8 cellular contexts compared by ENCODE assay signal in the genomic region with DNA sequence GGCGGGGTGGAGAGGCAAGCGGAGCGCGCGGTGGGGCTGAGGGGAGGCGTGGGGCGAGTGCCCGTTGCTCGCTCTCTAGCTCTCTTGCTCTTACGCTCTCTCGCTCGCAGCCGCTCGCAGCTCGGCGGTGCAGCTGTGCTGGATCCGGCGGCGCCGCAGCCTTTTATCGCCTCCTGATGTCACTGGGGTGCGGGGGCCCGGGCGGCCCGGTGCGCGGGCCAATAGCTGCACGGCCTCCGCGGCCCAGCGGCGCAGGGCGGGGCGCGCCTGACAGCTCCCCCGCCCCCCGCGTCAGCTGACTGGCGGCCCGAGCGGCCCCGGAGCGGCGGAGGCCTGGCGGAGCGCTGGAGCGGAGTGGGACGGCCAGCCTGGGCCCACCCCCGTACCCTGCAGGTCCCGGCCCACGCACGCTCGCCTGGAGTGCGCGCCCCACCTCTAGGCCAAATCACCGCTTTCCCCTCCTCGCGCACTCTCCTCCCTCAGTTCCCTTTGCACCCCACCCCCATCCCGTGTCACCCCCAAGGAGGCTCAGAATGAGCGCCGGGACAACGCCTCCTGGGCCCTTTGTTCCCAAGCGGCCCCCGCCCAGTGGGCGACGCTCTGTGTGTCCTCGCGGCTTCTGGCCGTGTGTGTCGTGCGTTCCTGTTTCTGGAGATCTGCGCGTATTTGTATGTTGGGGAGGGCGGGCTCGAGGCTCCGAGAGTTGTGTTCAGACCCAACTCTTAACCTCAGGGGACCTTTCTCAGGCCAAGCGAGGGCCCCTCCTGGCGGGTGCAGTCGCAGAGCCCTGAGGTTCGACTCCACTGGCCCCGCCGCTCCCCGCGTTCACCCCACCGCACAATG. TPM values are rescaled to one million over a fixed set of nuclear protein-coding genes. Genes with fewer than 3 reads are reported as not detected.
DNase-seq lines count a peak whose midpoint lies in the region; ATAC-seq and TF ChIP-seq lines count a peak whose summit lies in the region.

TSS of gene MAFB (minus strand) at position 137 of the 843 bp plus-strand sequence. CDS start 386 bp downstream, outside the sequence.

- H3K27ac Mint-ChIP-seq in naive thymus-derived CD4-positive, alpha-beta T cell = peak within 1 kb of the TSS in 1 of 9 donors; percentile 70

- CTCF ChIA-PET in HEK293 (lab: Yijun Ruan, JAX) = interaction anchor here (0.5 to 1.8 kb wide), 22 partner anchors 12 to 1293 kb away, joined by 3 to 11 read pairs (median 3); no protein-coding TSS in a partner anchor
- CTCF ChIA-PET in naive thymus-derived CD4-positive, alpha-beta T cell (lab: Charles Lee) = no interaction called here

- POLR2A ChIA-PET in HEK293 (lab: Yijun Ruan, JAX) = interaction anchor here (0.6 to 3.0 kb wide), 46 partner anchors 12 to 1578 kb away, joined by 3 to 45 read pairs (median 4); partner anchors contain the start of gene LPIN3
- POLR2A ChIA-PET in naive thymus-derived CD4-positive, alpha-beta T cell (lab: Charles Lee) = no interaction called here

- peak; percentile 84 for ATAC-seq in naive thymus-derived CD4-positive, alpha-beta T cell
- ATAC-seq in GM21717 (IDR thresholded peaks at IDR 0.05; ENCODE audit: unreplicated experiment) = no peak

- TF ChIP-seq CTCF in HEK293 (tag by site-specific recombination; IDR thresholded peaks at IDR 0.05) (no peak), fibroblast of the aortic adventitia (IDR thresholded peaks at IDR 0.05; ENCODE audit: insufficient read depth, low read length) (no peak), subcutaneous adipose tissue (IDR thresholded peaks at IDR 0.05; ENCODE audit: low read depth) (no peak)

- intact Hi-C loops in naive thymus-derived CD4-positive, alpha-beta T cell (cut with micrococcal nuclease) = no loop called here

- H3K36me3 Mint-ChIP-seq in naive thymus-derived CD4-positive, alpha-beta T cell = no peaks in the 10 kb centered on the region

- peaks cover 0 to 10% of the 10 kb centered on the region in 2 experiments; a peak in 1 of 3 replicates for H3K36me3 ChIP-seq in HEK293 (ENCODE audit: control insufficient read depth in 2 of 2, insufficient read depth in 1 of 2, low read length in 2 of 2)
- H3K36me3 ChIP-seq in naive thymus-derived CD4-positive, alpha-beta T cell (ENCODE audit: control insufficient read depth in 2 of 3, insufficient read depth in 3 of 3, low read length in 3 of 3) = no peaks in the 10 kb centered on the region

- H3K4me1 ChIP-seq in HEK293 (ENCODE audit: control insufficient read depth, insufficient read depth, low read length) = 0 out of 2 replicates have a peak, but pooled peaks cover 2% of the 10 kb centered on the region
- H3K4me1 ChIP-seq in naive thymus-derived CD4-positive, alpha-beta T cell (ENCODE audit: control insufficient read depth in 2 of 2, insufficient read depth in 2 of 2, low read length in 2 of 2) = no peaks in the 10 kb centered on the region

- DNase-seq in GM04504 (ENCODE audit: low read depth) (peak; percentile 88), NCI-H2171 treated with DMSO at 0.1 percent for 48 hours (lab: John Stamatoyannopoulos, UW) (peak; percentile 67), fibroblast of the aortic adventitia (ENCODE audit: low read depth) (peak; percentile 79)
- peak; percentile 61 to 73 for DNase-seq in activated T-cell treated with anti-CD3 and anti-CD28 coated beads, Interleukin-2, amount 50 U/mL, for 48 hours
- DNase-seq in naive thymus-derived CD4-positive, alpha-beta T cell = peak in 3 of 9 donors; percentile 5 to 67 (median 53)

- peak within 1 kb of the TSS; percentile 90 for H3K27ac ChIP-seq in HEK293 (ENCODE audit: extremely low read depth, low read depth, low read length)
- H3K27ac ChIP-seq in naive thymus-derived CD4-positive, alpha-beta T cell (ENCODE audit: low read depth, low read length) = no peak within 1 kb of the TSS

- H3K4me3 ChIP-seq in HEK293 (ENCODE audit: low read depth, low read length) = peak within 1 kb of the TSS; percentile 53
- peak within 1 kb of the TSS; percentile 56 for H3K4me3 ChIP-seq in fibroblast of the aortic adventitia (ENCODE audit: low read depth, low read length)
- H3K4me3 ChIP-seq in naive thymus-derived CD4-positive, alpha-beta T cell (ENCODE audit: low read length) = no peak within 1 kb of the TSS

- H3K4me1 Mint-ChIP-seq in naive thymus-derived CD4-positive, alpha-beta T cell = peaks cover 4 to 15% (median 6%) of the 10 kb centered on the region in 7 donors

- no peaks in the 10 kb centered on the region for H3K9me3 ChIP-seq in HEK293 (ENCODE audit: control insufficient read depth, insufficient read depth, low read depth, low read length)
- H3K9me3 ChIP-seq in naive thymus-derived CD4-positive, alpha-beta T cell (ENCODE audit: control insufficient read depth in 2 of 3, low read length in 3 of 3) = no peaks in the 10 kb centered on the region

- H3K9me3 Mint-ChIP-seq in naive thymus-derived CD4-positive, alpha-beta T cell = peaks cover 0 to 2% (median 0%) of the 10 kb centered on the region in 11 donors

- H3K4me3 Mint-ChIP-seq in naive thymus-derived CD4-positive, alpha-beta T cell = peak within 1 kb of the TSS in 9 of 10 donors; percentile 40 to 84 (median 71)

- H3K27me3 Mint-ChIP-seq in naive thymus-derived CD4-positive, alpha-beta T cell = peaks cover 59 to 92% (median 76%) of the 10 kb centered on the region in 5 donors

- peaks cover 0 to 3% of the 10 kb centered on the region in 2 donors for H3K27me3 ChIP-seq in naive thymus-derived CD4-positive, alpha-beta T cell (ENCODE audit: control insufficient read depth in 2 of 2, insufficient read depth in 2 of 2, low read length in 2 of 2)

TF ChIP-seq in HEK293, 187 proteins besides CTCF, POLR2A, EP300 and RAD21 (continues in another document):
- no peak for TF ChIP-seq ZNF174 (tag by site-specific recombination; IDR thresholded peaks at IDR 0.05)
- TF ChIP-seq TRIM28 (IDR thresholded peaks at IDR 0.05; ENCODE audit: borderline replicate concordance, low read length) = no peak
- TF ChIP-seq ZNF701 (tag by site-specific recombination; IDR thresholded peaks at IDR 0.05) = no peak
- TF ChIP-seq SP3 (tag by site-specific recombination; IDR thresholded peaks at IDR 0.05) = peak; percentile 69
- no peak for TF ChIP-seq ZBTB11 (tag by site-specific recombination; conservative IDR thresholded peaks at IDR 0.05; ENCODE audit: low read depth)
- TF ChIP-seq ZNF366 (tag by site-specific recombination; conservative IDR thresholded peaks at IDR 0.05) = no peak
- no peak for TF ChIP-seq ZNF19 (tag by site-specific recombination; IDR thresholded peaks at IDR 0.05; ENCODE audit: low read depth)
- no peak for TF ChIP-seq ZNF830 (tag by site-specific recombination; IDR thresholded peaks at IDR 0.05; ENCODE audit: low read depth)
- TF ChIP-seq HOXA7 (CRISPR knock-in tag; IDR thresholded peaks at IDR 0.05; ENCODE audit: borderline replicate concordance) = no peak
- TF ChIP-seq ZNF10 (tag by site-specific recombination; IDR thresholded peaks at IDR 0.05) = no peak
- no peak; the same call in 1 of the 2 replicates for TF ChIP-seq HOXD13 (CRISPR knock-in tag; IDR thresholded peaks at IDR 0.05; ENCODE audit: borderline replicate concordance)
- TF ChIP-seq, protein P1, sequence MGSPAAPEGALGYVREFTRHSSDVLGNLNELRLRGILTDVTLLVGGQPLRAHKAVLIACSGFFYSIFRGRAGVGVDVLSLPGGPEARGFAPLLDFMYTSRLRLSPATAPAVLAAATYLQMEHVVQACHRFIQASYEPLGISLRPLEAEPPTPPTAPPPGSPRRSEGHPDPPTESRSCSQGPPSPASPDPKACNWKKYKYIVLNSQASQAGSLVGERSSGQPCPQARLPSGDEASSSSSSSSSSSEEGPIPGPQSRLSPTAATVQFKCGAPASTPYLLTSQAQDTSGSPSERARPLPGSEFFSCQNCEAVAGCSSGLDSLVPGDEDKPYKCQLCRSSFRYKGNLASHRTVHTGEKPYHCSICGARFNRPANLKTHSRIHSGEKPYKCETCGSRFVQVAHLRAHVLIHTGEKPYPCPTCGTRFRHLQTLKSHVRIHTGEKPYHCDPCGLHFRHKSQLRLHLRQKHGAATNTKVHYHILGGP (tag by site-specific recombination; IDR thresholded peaks at IDR 0.05) = no peak
- TF ChIP-seq ZNF585B (tag by site-specific recombination; IDR thresholded peaks at IDR 0.05) = no peak
- peak; percentile 77; the same call in 1 of the 2 replicates for TF ChIP-seq KLF10 (tag by site-specific recombination; IDR thresholded peaks at IDR 0.05)
- no peak for TF ChIP-seq ZNF175 (tag by site-specific recombination; IDR thresholded peaks at IDR 0.05)
- no peak for TF ChIP-seq ZNF221 (tag by site-specific recombination; IDR thresholded peaks at IDR 0.05; ENCODE audit: borderline replicate concordance)
- no peak for TF ChIP-seq ZNF169 (tag by site-specific recombination; IDR thresholded peaks at IDR 0.05)

RNA-seq across cellular contexts. Expression of gene MAFB, which starts in this region (rescaled TPM):
- total RNA-seq in fibroblast of the aortic adventitia (ENCODE audit: low replicate concordance) = 1.5 and 42.8 TPM in 2 replicates
- total RNA-seq in naive thymus-derived CD4-positive, alpha-beta T cell = 100 to 1,000 TPM in 1 of 5 experiments, 10 to 100 TPM in 1, 1 to 10 TPM in 2, under 1 TPM in 1; 0.12 to 139 (median 4.4) TPM
- not detected for polyA plus RNA-seq in naive thymus-derived CD4-positive, alpha-beta T cell
- 100 to 1,000 TPM in 2 of 4 donors, 10 to 100 TPM in 2; 74.0 to 140 (median 112) TPM for total RNA-seq in subcutaneous adipose tissue
